Comparison of ENCODE assay signal across 1 cellular context in the genomic region with DNA sequence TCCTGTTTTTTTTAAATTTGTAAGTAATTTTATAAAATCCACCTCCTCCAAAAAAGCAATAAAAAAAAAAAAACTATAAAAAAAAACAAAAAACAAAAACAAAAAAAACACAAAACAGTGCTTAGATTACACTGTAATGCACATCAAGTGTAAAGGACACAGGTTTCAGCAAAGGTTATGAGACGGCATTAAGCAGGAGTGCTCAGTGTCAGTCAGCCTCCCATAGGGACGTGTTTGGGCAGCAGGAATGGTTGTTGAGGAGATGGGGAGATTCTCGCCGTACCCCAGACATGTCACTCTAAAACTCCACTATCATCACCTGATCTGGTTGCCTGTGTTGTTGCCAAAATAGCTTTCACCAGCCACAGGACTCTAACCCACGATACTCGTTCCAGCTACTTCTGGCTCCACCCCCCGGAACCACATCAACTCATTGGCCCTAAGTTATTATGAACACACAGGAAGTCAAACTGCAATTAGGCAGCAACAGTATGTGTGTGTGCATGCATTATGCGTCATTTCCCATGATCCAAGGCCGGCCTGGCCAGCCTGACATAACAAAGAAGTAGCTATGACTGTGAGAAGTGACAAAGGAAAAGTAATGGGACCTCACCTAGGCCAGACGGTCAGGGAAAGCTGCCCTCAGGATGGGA.
TF ChIP-seq lines count a peak whose summit lies in the region.

No MANE protein-coding gene starts in this region.

TF ChIP-seq in GM12878, 131 proteins besides CTCF, POLR2A, EP300 and RAD21:
- TF ChIP-seq TCF7 (IDR thresholded peaks at IDR 0.05; ENCODE audit: borderline replicate concordance): no peak
- TF ChIP-seq CBFB (IDR thresholded peaks at IDR 0.05; ENCODE audit: low read depth): no peak
- TF ChIP-seq MYC (IDR thresholded peaks at IDR 0.05; ENCODE audit: insufficient read depth, insufficient read length, insufficient replicate concordance, low read length, severe bottlenecking): no peak
- TF ChIP-seq CEBPB (IDR thresholded peaks at IDR 0.05; ENCODE audit: borderline replicate concordance in 1 of 2, low read depth in 2 of 2, low read length in 2 of 2): no peak
- TF ChIP-seq, protein P1, sequence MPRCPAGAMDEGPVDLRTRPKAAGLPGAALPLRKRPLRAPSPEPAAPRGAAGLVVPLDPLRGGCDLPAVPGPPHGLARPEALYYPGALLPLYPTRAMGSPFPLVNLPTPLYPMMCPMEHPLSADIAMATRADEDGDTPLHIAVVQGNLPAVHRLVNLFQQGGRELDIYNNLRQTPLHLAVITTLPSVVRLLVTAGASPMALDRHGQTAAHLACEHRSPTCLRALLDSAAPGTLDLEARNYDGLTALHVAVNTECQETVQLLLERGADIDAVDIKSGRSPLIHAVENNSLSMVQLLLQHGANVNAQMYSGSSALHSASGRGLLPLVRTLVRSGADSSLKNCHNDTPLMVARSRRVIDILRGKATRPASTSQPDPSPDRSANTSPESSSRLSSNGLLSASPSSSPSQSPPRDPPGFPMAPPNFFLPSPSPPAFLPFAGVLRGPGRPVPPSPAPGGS (IDR thresholded peaks at IDR 0.05; ENCODE audit: borderline replicate concordance, insufficient read depth, low read depth, low read length, poor library complexity, severe bottlenecking): no peak
- no peak for TF ChIP-seq MEF2A (IDR thresholded peaks at IDR 0.05; ENCODE audit: insufficient read depth, low read depth, low read length)
- TF ChIP-seq, protein P2, sequence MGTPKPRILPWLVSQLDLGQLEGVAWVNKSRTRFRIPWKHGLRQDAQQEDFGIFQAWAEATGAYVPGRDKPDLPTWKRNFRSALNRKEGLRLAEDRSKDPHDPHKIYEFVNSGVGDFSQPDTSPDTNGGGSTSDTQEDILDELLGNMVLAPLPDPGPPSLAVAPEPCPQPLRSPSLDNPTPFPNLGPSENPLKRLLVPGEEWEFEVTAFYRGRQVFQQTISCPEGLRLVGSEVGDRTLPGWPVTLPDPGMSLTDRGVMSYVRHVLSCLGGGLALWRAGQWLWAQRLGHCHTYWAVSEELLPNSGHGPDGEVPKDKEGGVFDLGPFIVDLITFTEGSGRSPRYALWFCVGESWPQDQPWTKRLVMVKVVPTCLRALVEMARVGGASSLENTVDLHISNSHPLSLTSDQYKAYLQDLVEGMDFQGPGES (IDR thresholded peaks at IDR 0.05): no peak
- TF ChIP-seq, protein P3, sequence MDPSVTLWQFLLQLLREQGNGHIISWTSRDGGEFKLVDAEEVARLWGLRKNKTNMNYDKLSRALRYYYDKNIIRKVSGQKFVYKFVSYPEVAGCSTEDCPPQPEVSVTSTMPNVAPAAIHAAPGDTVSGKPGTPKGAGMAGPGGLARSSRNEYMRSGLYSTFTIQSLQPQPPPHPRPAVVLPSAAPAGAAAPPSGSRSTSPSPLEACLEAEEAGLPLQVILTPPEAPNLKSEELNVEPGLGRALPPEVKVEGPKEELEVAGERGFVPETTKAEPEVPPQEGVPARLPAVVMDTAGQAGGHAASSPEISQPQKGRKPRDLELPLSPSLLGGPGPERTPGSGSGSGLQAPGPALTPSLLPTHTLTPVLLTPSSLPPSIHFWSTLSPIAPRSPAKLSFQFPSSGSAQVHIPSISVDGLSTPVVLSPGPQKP (IDR thresholded peaks at IDR 0.05; ENCODE audit: low read depth, low read length): no peak
- no peak for TF ChIP-seq RAD51 (IDR thresholded peaks at IDR 0.05)
- TF ChIP-seq STAT1 (conservative IDR thresholded peaks at IDR 0.05): no peak
